ENCODE assay signal across 9 cellular contexts in genomic region chr17:65243838-65244237, GRCh38.
DNase-seq lines count a peak whose midpoint lies in the region; ATAC-seq, FAIRE-seq and TF ChIP-seq lines count a peak whose summit lies in the region.
"Had no signal": no experiment of that assay in that cellular context is flagged by ENCODE, and none has a peak within 500 bp of the region (broad histone marks: within the 10 kb centered on the region; RNA-seq: fewer than 3 reads in every experiment).

No MANE protein-coding gene starts in this region.

- no peaks in the 10 kb centered on the region for H3K4me1 ChIP-seq in right cardiac atrium (ENCODE audit: control insufficient read depth, insufficient read depth, low read length)
- no peaks in the 10 kb centered on the region for H3K4me1 ChIP-seq in right atrium auricular region
- no peaks in the 10 kb centered on the region for H3K4me1 ChIP-seq in psoas muscle

- no peaks in the 10 kb centered on the region for H3K27me3 ChIP-seq in right cardiac atrium (ENCODE audit: control insufficient read depth, insufficient read depth)
- H3K27me3 ChIP-seq in right atrium auricular region: no peaks in the 10 kb centered on the region
- peaks cover 0 to 5% (median 0%) of the 10 kb centered on the region in 3 donors for H3K27me3 ChIP-seq in psoas muscle (ENCODE audit: insufficient read depth in 3 of 3, low read length in 2 of 3)

- ATAC-seq in right cardiac atrium (peak; percentile 78 to 96), psoas muscle (no peak)
- ATAC-seq: Right ventricle myocardium inferior had no signal

- WGBS in right cardiac atrium: 11% methylated on average over 4 of the region's 4 CpGs
- 5 to 7% (median 6%) methylated on average over 4 of the region's 4 CpGs for WGBS in psoas muscle, 3 donors

- TF ChIP-seq CTCF in right atrium auricular region (IDR thresholded peaks at IDR 0.05): no peak
- TF ChIP-seq CTCF in psoas muscle (IDR thresholded peaks at IDR 0.05): no peak

- DNase-seq in right cardiac atrium (peak in 2 of 3 donors; percentile 55 to 58), right atrium auricular region (ENCODE audit: low spot score) (no peak), T1000 (lab: John Stamatoyannopoulos, UW) (peak; percentile 75), head of caudate nucleus (peak in 40 of 42 donors; percentile 15 to 90 (median 60)), urothelium cell line (ENCODE audit: low spot score) (peak; percentile 87), epidermal melanocyte (ENCODE audit: insufficient read length, low spot score) (no peak), psoas muscle (no peak), GF-D8 (lab: John Stamatoyannopoulos, UW) (no peak)

- intact Hi-C loops in right cardiac atrium (cut with DNase I) (no loop called here), head of caudate nucleus (cut with DNase I) (no loop called here), psoas muscle (cut with DNase I) (no loop called here)

- H3K27ac ChIP-seq in right cardiac atrium (ENCODE audit: low read length) (no peak overlapping the region), right atrium auricular region (no peak overlapping the region), psoas muscle (no peak overlapping the region)

- peak; percentile 9 for FAIRE-seq in urothelium cell line (lab: Jason Lieb, UNC)

- H3K9me3 ChIP-seq in right cardiac atrium (ENCODE audit: control insufficient read depth, low read length) (no peaks in the 10 kb centered on the region), right atrium auricular region (no peaks in the 10 kb centered on the region), psoas muscle (no peaks in the 10 kb centered on the region)

- no peaks in the 10 kb centered on the region for H3K36me3 ChIP-seq in right atrium auricular region
- no peaks in the 10 kb centered on the region for H3K36me3 ChIP-seq in psoas muscle (ENCODE audit: insufficient read depth in 1 of 2, low read depth in 1 of 2)

- H3K4me3 ChIP-seq in right cardiac atrium (ENCODE audit: low read length): no peak overlapping the region
- H3K4me3 ChIP-seq in right atrium auricular region: no peak overlapping the region
- H3K4me3 ChIP-seq in psoas muscle: no peak overlapping the region

Comparison
In these comparisons a context has a peak if more than half of its experiments do, and no peak if none do; other contexts are left out.
1. DNase-seq: peak in right cardiac atrium (2 of 3), T1000 (single experiment), head of caudate nucleus (40 of 42) and urothelium cell line (single experiment); none in right atrium auricular region (single experiment), epidermal melanocyte (single experiment), psoas muscle (0 of 2) and GF-D8 (single experiment).
2. ATAC-seq: peak in right cardiac atrium (2 of 2); none in psoas muscle (0 of 4).